In the genomic region with DNA sequence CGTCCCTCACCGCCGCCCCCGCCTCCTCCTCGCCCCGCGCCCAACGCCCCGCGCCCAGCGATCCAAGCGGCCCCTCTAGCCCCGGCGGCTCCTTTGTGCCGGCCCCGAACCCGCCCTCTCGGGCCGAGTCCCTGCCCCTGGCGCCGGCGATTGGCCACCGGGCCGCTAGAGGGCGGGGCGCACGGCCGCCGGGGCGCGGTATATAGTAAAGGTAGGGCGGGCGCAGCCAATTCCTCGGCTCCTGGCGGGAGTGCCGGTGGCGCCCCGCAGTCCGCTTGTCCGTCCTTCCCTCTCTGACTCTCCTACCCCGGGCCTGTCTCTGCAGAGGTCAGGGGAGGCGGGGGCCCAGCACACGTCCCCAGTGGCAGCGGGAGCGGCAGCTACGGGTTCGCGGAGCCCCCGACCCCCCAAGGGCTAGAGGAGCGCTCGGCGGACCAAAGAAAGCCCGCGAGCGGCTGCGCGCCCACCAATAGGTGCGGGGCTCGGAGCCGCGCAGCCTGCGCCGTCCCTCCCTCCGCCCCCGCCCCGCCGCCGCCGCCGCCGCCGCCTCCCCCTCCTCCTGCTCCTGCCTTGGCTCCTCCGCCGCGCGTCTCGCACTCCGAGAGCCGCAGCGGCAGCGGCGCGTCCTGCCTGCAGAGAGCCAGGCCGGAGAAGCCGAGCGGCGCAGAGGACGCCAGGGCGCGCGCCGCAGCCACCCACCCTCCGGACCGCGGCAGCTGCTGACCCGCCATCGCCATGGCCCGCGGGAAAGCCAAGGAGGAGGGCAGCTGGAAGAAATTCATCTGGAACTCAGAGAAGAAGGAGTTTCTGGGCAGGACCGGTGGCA, we compare ENCODE assay signal across 8 cellular contexts. TPM values are rescaled to one million over a fixed set of nuclear protein-coding genes. Genes with fewer than 3 reads are reported as not detected.
DNase-seq lines count a peak whose midpoint lies in the region; ATAC-seq and TF ChIP-seq lines count a peak whose summit lies in the region.

A gene (plus strand): TSS at position 596 of the 826 bp plus-strand sequence. CDS start 140 bp downstream, at position 736.

- H3K27ac Mint-ChIP-seq in activated naive CD8-positive, alpha-beta T cell: peak within 1 kb of the TSS; percentile 41

- peak; percentile 90 for ATAC-seq in HG02571 (IDR thresholded peaks at IDR 0.05; ENCODE audit: unreplicated experiment)
- ATAC-seq in Right ventricle myocardium inferior: peak; percentile 88

- DNase-seq in GM12864 (ENCODE audit: low read depth) (no peak), NCI-H1048 (lab: John Stamatoyannopoulos, UW) (peak; percentile 95), SKM-1 (lab: John Stamatoyannopoulos, UW; ENCODE audit: unreplicated experiment) (peak; percentile 91), Right ventricle myocardium inferior (ENCODE audit: missing footprints) (peak; percentile 94), ovary (peak; percentile 89 to 93 (median 90)), thyroid gland (peak; percentile 92 to 94)

- no peak for TF ChIP-seq EP300 in ovary (IDR thresholded peaks at IDR 0.05)

- 0 to 1% (median 0%) methylated on average over 51 to 100 of the region's 100 CpGs for WGBS in ovary, 3 donors
- 1 to 2% methylated on average over 29 to 31 of the region's 100 CpGs for WGBS in thyroid gland, 2 donors

- H3K4me1 ChIP-seq in ovary (ENCODE audit: insufficient read depth) (peaks cover 7% of the 10 kb centered on the region), thyroid gland (peaks cover 43 to 46% of the 10 kb centered on the region in 2 donors)

- H3K4me3 ChIP-seq in GM12864 (ENCODE audit: low read depth, low read length): peak within 1 kb of the TSS; percentile 63
- H3K4me3 ChIP-seq in ovary: peak within 1 kb of the TSS; percentile 93
- H3K4me3 ChIP-seq in thyroid gland (replicated peaks in 1 of 3): peak within 1 kb of the TSS; percentile 51 to 92 (median 81)

- H3K9me3 ChIP-seq in ovary (no peaks in the 10 kb centered on the region), thyroid gland (no peaks in the 10 kb centered on the region)

- TF ChIP-seq CTCF in GM12864 (IDR thresholded peaks at IDR 0.05; ENCODE audit: low read depth, low read length, missing control alignments) (peak; percentile 26), ovary (IDR thresholded peaks at IDR 0.05) (peak; percentile 73 to 88 (median 77)), thyroid gland (IDR thresholded peaks at IDR 0.05) (peak in 4 of 6 experiments; percentile 38 to 49 (median 44))

- no peaks in the 10 kb centered on the region for H3K27me3 Mint-ChIP-seq in activated naive CD8-positive, alpha-beta T cell

- H3K9me3 Mint-ChIP-seq in activated naive CD8-positive, alpha-beta T cell (ENCODE audit: low read depth): no peaks in the 10 kb centered on the region

- no peaks in the 10 kb centered on the region for H3K36me3 Mint-ChIP-seq in activated naive CD8-positive, alpha-beta T cell

- intact Hi-C loops in Right ventricle myocardium inferior (cut with DNase I): loop anchor here (1.0 to 10.0 kb wide), 6 partner anchors 274 to 494 kb away; a partner anchor contains a TSS
- intact Hi-C loops in ovary (cut with DNase I): loop anchor here in 3 of 4 donors (5.0 to 10.0 kb wide), 3 partner anchors 378 to 502 kb away; a partner anchor contains a TSS
- intact Hi-C loops in thyroid gland (cut with DNase I): loop anchor here (10.0 kb wide), 1 partner anchor 238 kb away; no protein-coding TSS in a partner anchor

- H3K4me1 Mint-ChIP-seq in activated naive CD8-positive, alpha-beta T cell (ENCODE audit: low read depth): peaks cover 42% of the 10 kb centered on the region

- peak within 1 kb of the TSS; percentile 90 for H3K4me3 Mint-ChIP-seq in activated naive CD8-positive, alpha-beta T cell

- TF ChIP-seq POLR2A in ovary (IDR thresholded peaks at IDR 0.05): peak; percentile 86
- TF ChIP-seq POLR2A in thyroid gland (IDR thresholded peaks at IDR 0.05): peak; percentile 99 to 100

- H3K27ac ChIP-seq in ovary (peak within 1 kb of the TSS; percentile 58 to 88), thyroid gland (peak within 1 kb of the TSS; percentile 97 to 100 (median 99))

- H3K36me3 ChIP-seq in ovary (no peaks in the 10 kb centered on the region), thyroid gland (peaks cover 0 to 6% of the 10 kb centered on the region in 2 donors)

- H3K27me3 ChIP-seq in ovary (no peaks in the 10 kb centered on the region), thyroid gland (no peaks in the 10 kb centered on the region)

RNA-seq across cellular contexts. Expression of the gene that starts here (rescaled TPM):
- total RNA-seq in Right ventricle myocardium inferior: 335 TPM
- 100 to 1,000 TPM in 3 of 7 donors, 10 to 100 TPM in 4; 40.2 to 130 (median 93.8) TPM for total RNA-seq in ovary
- 10 to 100 TPM; 35.8 to 56.3 TPM for polyA plus RNA-seq in ovary
- 100 to 1,000 TPM; 310 to 509 (median 429) TPM for total RNA-seq in thyroid gland

Comparison
In these comparisons a context has a peak if more than half of its experiments do, and no peak if none do; other contexts are left out.
1. CTCF ChIP-seq: peak in every context shown above with its lines; median percentile 77 in ovary; 44 in thyroid gland; 26 in GM12864.